ENCODE assay signal across 1 cellular context in genomic region chr7:151366872-151367207, GRCh38.
TF ChIP-seq lines count a peak whose summit lies in the region.

No MANE protein-coding gene starts in this region.

TF ChIP-seq in SK-N-SH, 30 proteins besides CTCF, POLR2A, EP300 and RAD21 (continued from another document):
- TF ChIP-seq, protein P1, sequence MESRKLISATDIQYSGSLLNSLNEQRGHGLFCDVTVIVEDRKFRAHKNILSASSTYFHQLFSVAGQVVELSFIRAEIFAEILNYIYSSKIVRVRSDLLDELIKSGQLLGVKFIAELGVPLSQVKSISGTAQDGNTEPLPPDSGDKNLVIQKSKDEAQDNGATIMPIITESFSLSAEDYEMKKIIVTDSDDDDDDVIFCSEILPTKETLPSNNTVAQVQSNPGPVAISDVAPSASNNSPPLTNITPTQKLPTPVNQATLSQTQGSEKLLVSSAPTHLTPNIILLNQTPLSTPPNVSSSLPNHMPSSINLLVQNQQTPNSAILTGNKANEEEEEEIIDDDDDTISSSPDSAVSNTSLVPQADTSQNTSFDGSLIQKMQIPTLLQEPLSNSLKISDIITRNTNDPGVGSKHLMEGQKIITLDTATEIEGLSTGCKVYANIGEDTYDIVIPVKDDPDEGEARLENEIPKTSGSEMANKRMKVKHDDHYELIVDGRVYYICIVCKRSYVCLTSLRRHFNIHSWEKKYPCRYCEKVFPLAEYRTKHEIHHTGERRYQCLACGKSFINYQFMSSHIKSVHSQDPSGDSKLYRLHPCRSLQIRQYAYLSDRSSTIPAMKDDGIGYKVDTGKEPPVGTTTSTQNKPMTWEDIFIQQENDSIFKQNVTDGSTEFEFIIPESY (IDR thresholded peaks at IDR 0.05; ENCODE audit: borderline replicate concordance, low read depth), result no peak
- no peak for TF ChIP-seq JUND (IDR thresholded peaks at IDR 0.05)
- TF ChIP-seq EZH2phosphoT487 (IDR thresholded peaks at IDR 0.05; ENCODE audit: borderline replicate concordance, low read depth), result no peak
- TF ChIP-seq TEAD4 (IDR thresholded peaks at IDR 0.05; ENCODE audit: borderline replicate concordance, insufficient read depth), result no peak
- TF ChIP-seq, protein P2, sequence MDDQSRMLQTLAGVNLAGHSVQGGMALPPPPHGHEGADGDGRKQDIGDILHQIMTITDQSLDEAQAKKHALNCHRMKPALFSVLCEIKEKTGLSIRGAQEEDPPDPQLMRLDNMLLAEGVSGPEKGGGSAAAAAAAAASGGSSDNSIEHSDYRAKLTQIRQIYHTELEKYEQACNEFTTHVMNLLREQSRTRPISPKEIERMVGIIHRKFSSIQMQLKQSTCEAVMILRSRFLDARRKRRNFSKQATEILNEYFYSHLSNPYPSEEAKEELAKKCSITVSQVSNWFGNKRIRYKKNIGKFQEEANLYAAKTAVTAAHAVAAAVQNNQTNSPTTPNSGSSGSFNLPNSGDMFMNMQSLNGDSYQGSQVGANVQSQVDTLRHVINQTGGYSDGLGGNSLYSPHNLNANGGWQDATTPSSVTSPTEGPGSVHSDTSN (IDR thresholded peaks at IDR 0.05), result no peak
- no peak for TF ChIP-seq TCF12 (IDR thresholded peaks at IDR 0.05)
